17 cellular contexts compared by ENCODE assay signal in the genomic region with DNA sequence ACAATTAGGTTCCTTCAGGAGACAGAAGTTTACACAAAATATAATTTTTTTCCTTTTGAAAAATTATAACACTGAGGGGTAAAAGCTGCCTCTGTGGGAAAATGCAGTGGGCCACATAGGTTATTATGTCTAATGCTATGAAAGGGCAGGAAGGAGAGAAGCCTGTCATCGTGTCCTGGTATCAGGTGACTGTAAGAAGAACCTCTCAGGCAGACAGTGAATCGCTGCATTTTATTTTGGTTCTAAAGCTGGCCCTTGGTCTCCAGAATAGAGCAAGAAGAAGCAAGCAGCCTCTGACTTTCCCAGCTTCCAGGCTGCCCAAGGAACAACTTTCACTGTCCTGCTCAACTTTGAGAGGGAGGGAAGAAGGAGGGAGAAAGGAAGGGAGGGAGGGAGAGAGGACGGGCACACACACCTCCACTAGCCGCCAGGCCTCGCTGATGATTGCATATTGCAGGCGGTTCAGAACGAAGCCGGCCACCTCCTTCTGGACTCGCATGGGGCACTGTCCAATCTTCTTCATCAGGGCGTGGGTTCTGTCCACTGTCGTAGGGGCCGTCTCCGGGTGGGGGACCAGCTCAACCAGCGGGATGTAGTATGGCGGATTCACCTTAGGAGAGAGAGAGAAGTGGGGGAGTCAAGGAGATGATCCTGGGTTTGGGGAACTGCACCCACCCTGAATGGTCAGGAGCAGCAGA.
"Had no signal": no experiment of that assay in that cellular context is flagged by ENCODE, and none has a peak within 500 bp of the region (broad histone marks: within the 10 kb centered on the region; RNA-seq: fewer than 3 reads in every experiment).

No MANE protein-coding gene starts in this region.

- H3K27ac ChIP-seq: ovary, stomach, thoracic aorta had no signal

- ATAC-seq: activated CD8-positive, alpha-beta memory T cell treated with anti-CD3 and anti-CD28 coated beads, Interleukin-2, amount 10 ng/mL, durations not matched to agents 7 days and 5 days; activated naive CD4-positive, alpha-beta T cell treated with anti-CD3 and anti-CD28 coated beads, Interleukin-2, amount 50 U/mL, for 72 hours; left colon had no signal

- DNase-seq: activated CD4-positive, alpha-beta T cell treated with anti-CD3 and anti-CD28 coated beads for 1 hour; activated CD4-positive, alpha-beta T cell treated with anti-CD3 and anti-CD28 coated beads, Interleukin-2, amount 50 U/mL, for 48 hours; activated CD8-positive, alpha-beta memory T cell treated with anti-CD3 and anti-CD28 coated beads, Interleukin-2, amount 10 ng/mL, durations not matched to agents 7 days and 5 days; activated effector memory CD4-positive, alpha-beta T cell treated with anti-CD3 and anti-CD28 coated beads, Interleukin-2, amount 50 U/mL, for 16 hours; activated T-cell treated with anti-CD3 and anti-CD28 coated beads, Interleukin-2, amount 50 U/mL, for 24 hours; amygdala; left colon; mesenchymal stem cell; nephron progenitor cell; ovary; stimulated activated CD4-positive, alpha-beta T cell treated with anti-CD3 and anti-CD28 coated beads, Interleukin-15, amount 100 ng/mL, for 24 hours; stimulated activated CD4-positive, alpha-beta T cell treated with anti-CD3 and anti-CD28 coated beads, Interleukin-4, amount 100 ng/mL, for 24 hours; stomach; T-helper 9 cell had no signal

- H3K4me3 Mint-ChIP-seq: activated CD8-positive, alpha-beta memory T cell treated with anti-CD3 and anti-CD28 coated beads, Interleukin-2, amount 10 ng/mL, durations not matched to agents 7 days and 5 days; activated T-cell treated with anti-CD3 and anti-CD28 coated beads, Interleukin-2, amount 50 U/mL, for 24 hours; brain; nephron progenitor cell had no signal

- H3K27me3 ChIP-seq: ovary, stomach had no signal

- H3K4me1 ChIP-seq: stomach had no signal

- H3K4me1 Mint-ChIP-seq: activated CD8-positive, alpha-beta memory T cell treated with anti-CD3 and anti-CD28 coated beads, Interleukin-2, amount 10 ng/mL, durations not matched to agents 7 days and 5 days had no signal

- H3K9me3 ChIP-seq: ovary, stomach, thoracic aorta had no signal

- H3K4me3 ChIP-seq: ovary, stomach, thoracic aorta had no signal

- H3K27ac Mint-ChIP-seq: activated CD8-positive, alpha-beta memory T cell treated with anti-CD3 and anti-CD28 coated beads, Interleukin-2, amount 10 ng/mL, durations not matched to agents 7 days and 5 days; activated T-cell treated with anti-CD3 and anti-CD28 coated beads, Interleukin-2, amount 50 U/mL, for 24 hours; brain; nephron progenitor cell had no signal

- H3K9me3 Mint-ChIP-seq: activated T-cell treated with anti-CD3 and anti-CD28 coated beads, Interleukin-2, amount 50 U/mL, for 24 hours; brain had no signal

- H3K27me3 Mint-ChIP-seq: activated CD8-positive, alpha-beta memory T cell treated with anti-CD3 and anti-CD28 coated beads, Interleukin-2, amount 10 ng/mL, durations not matched to agents 7 days and 5 days; activated T-cell treated with anti-CD3 and anti-CD28 coated beads, Interleukin-2, amount 50 U/mL, for 24 hours; brain had no signal

- H3K36me3 ChIP-seq: ovary had no signal
